9 cellular contexts compared by ENCODE assay signal in genomic region chr17:74750039-74750326, GRCh38. TPM values are rescaled to one million over a fixed set of nuclear protein-coding genes. Genes with fewer than 3 reads are reported as not detected.
DNase-seq lines count a peak whose midpoint lies in the region; ATAC-seq and TF ChIP-seq lines count a peak whose summit lies in the region.
"Had no signal": no experiment of that assay in that cellular context is flagged by ENCODE, and none has a peak within 500 bp of the region (broad histone marks: within the 10 kb centered on the region; RNA-seq: fewer than 3 reads in every experiment).

No MANE protein-coding gene starts in this region.

- peaks cover 70 to 85% (median 82%) of the 10 kb centered on the region in 10 experiments for H3K4me1 ChIP-seq in BLaER1 treated with 17β-estradiol and CSF1 and Interleukin-3, amounts not matched to agents 10 nM and 100 nM
- H3K4me1 ChIP-seq in MM.1S (ENCODE audit: low read length), result peaks cover 30% of the 10 kb centered on the region
- peaks cover 58 to 75% of the 10 kb centered on the region in 2 donors for H3K4me1 ChIP-seq in duodenal mucosa (ENCODE audit: control insufficient read depth in 1 of 2, insufficient read depth in 2 of 2, low read length in 2 of 2)

- no peak overlapping the region for H2AFZ ChIP-seq in MM.1S (ENCODE audit: low read length)

- H3K9me3 Mint-ChIP-seq in natural killer cell, result no peaks in the 10 kb centered on the region

- H3K9me3 ChIP-seq in BLaER1 treated with 17β-estradiol and CSF1 and Interleukin-3, amounts not matched to agents 10 nM and 100 nM (replicated peaks in 1 of 11), result no peaks in the 10 kb centered on the region
- H3K9me3 ChIP-seq in MM.1S (replicated peaks; ENCODE audit: insufficient read depth, low read length) (no peaks in the 10 kb centered on the region), duodenal mucosa (ENCODE audit: control insufficient read depth in 1 of 2, low read length in 2 of 2) (no peaks in the 10 kb centered on the region)

- H3K36me3 Mint-ChIP-seq in natural killer cell, result no peaks in the 10 kb centered on the region

- no peak for ATAC-seq in natural killer cell

- H3K27ac Mint-ChIP-seq in natural killer cell, result peak overlapping the region; percentile 92 to 93

- H3K36me3 ChIP-seq in BLaER1 treated with 17β-estradiol and CSF1 and Interleukin-3, amounts not matched to agents 10 nM and 100 nM, result peaks cover 0 to 67% (median 28%) of the 10 kb centered on the region in 11 experiments; a peak in 14 of 22 replicates
- no peaks in the 10 kb centered on the region for H3K36me3 ChIP-seq in MM.1S (replicated peaks; ENCODE audit: insufficient read depth, low read length)
- H3K36me3 ChIP-seq in duodenal mucosa (ENCODE audit: control insufficient read depth in 1 of 2, insufficient read depth in 2 of 2, low read length in 2 of 2), result peaks cover 3 to 9% of the 10 kb centered on the region in 2 donors

- DNase-seq in MM.1S, result no peak
- DNase-seq in natural killer cell, result no peak
- DNase-seq in Ammon's horn (ENCODE audit: low spot score), result no peak
- DNase-seq in activated effector memory CD4-positive, alpha-beta T cell treated with Interleukin-2 at 50 U/mL for 16 hours, result no peak
- DNase-seq in NCI-H510A treated with DMSO at 0.1 percent for 48 hours (lab: John Stamatoyannopoulos, UW), result no peak
- no peak for DNase-seq in HK-2 (ENCODE audit: unreplicated experiment)
- DNase-seq: NCI-H2107 had no signal

- TF ChIP-seq CTCF in MM.1S (IDR thresholded peaks at IDR 0.05; ENCODE audit: low read length) (no peak), natural killer cell (IDR thresholded peaks at IDR 0.05) (no peak)

- peaks cover 48 to 70% of the 10 kb centered on the region in 2 donors for H3K4me1 Mint-ChIP-seq in natural killer cell

- H3K4me3 ChIP-seq in BLaER1 treated with 17β-estradiol and CSF1 and Interleukin-3, amounts not matched to agents 10 nM and 100 nM, result peak overlapping the region; percentile 87 to 100 (median 90)
- H3K4me3 ChIP-seq in MM.1S (ENCODE audit: low read length) (peak overlapping the region; percentile 98), duodenal mucosa (ENCODE audit: low read depth in 1 of 2, low read length in 2 of 2) (peak overlapping the region; percentile 95 to 98)

- peak overlapping the region; percentile 75 to 96 (median 86); a peak in 19 of 22 replicates for H3K27ac ChIP-seq in BLaER1 treated with 17β-estradiol and CSF1 and Interleukin-3, amounts not matched to agents 10 nM and 100 nM
- H3K27ac ChIP-seq in MM.1S (ENCODE audit: low read length) (peak overlapping the region; percentile 68; the same call in 1 of the 2 replicates), duodenal mucosa (ENCODE audit: low read depth, low read length) (peak overlapping the region; percentile 83)

- peaks cover 62% of the 10 kb centered on the region for H3F3A ChIP-seq in MM.1S (ENCODE audit: insufficient read depth, low read length)

- H3K9ac ChIP-seq in BLaER1 treated with 17β-estradiol and CSF1 and Interleukin-3, amounts not matched to agents 10 nM and 100 nM, result peak overlapping the region; percentile 88 to 98 (median 93)
- H3K9ac ChIP-seq in MM.1S (ENCODE audit: low read length) (peak overlapping the region; percentile 97), duodenal mucosa (ENCODE audit: low read depth in 1 of 2, low read length in 2 of 2) (peak overlapping the region; percentile 77 to 96)

- H3K79me2 ChIP-seq in MM.1S (ENCODE audit: low read length), result peaks cover 75% of the 10 kb centered on the region

- H3K27me3 Mint-ChIP-seq in natural killer cell (ENCODE audit: low read depth in 2 of 2), result no peaks in the 10 kb centered on the region

- H3K9me2 ChIP-seq in MM.1S (replicated peaks; ENCODE audit: insufficient read depth, low read length), result no peaks in the 10 kb centered on the region

- H4K20me1 ChIP-seq in BLaER1 treated with 17β-estradiol and CSF1 and Interleukin-3, amounts not matched to agents 10 nM and 100 nM, result peaks cover 64 to 78% (median 65%) of the 10 kb centered on the region in 11 experiments
- peaks cover 13% of the 10 kb centered on the region for H4K20me1 ChIP-seq in MM.1S (ENCODE audit: insufficient read depth, low read length)

- peaks cover 0 to 47% (median 29%) of the 10 kb centered on the region in 11 experiments; a peak in 13 of 22 replicates for H3K27me3 ChIP-seq in BLaER1 treated with 17β-estradiol and CSF1 and Interleukin-3, amounts not matched to agents 10 nM and 100 nM
- H3K27me3 ChIP-seq in MM.1S (replicated peaks; ENCODE audit: insufficient read depth, low read length) (no peaks in the 10 kb centered on the region), duodenal mucosa (ENCODE audit: control insufficient read depth in 1 of 2, insufficient read depth in 2 of 2, low read length in 2 of 2) (no peaks in the 10 kb centered on the region)

- H3K4me3 Mint-ChIP-seq in natural killer cell, result peak overlapping the region; percentile 99

- intact Hi-C loops in natural killer cell (cut with micrococcal nuclease), result loop anchor here (2.0 kb wide), 1 partner anchor 15 kb away; no protein-coding TSS in a partner anchor

- H3K4me2 ChIP-seq in BLaER1 treated with 17β-estradiol and CSF1 and Interleukin-3, amounts not matched to agents 10 nM and 100 nM, result peak overlapping the region; percentile 93 to 100 (median 99)
- H3K4me2 ChIP-seq in MM.1S (ENCODE audit: low read depth, low read length), result peak overlapping the region; percentile 89

RNA-seq across cellular contexts. Expression of gene NHERF1, which starts 1.6 kb away (rescaled TPM):
- 100 to 1,000 TPM; 323 to 372 (median 362) TPM for total RNA-seq in natural killer cell

RNA-seq across cellular contexts. Expression of gene RAB37, which starts 12.9 kb away (rescaled TPM):
- total RNA-seq in natural killer cell, result 100 to 1,000 TPM; 150 to 184 (median 169) TPM

RNA-seq across cellular contexts. Expression of gene NAT9, which starts 26.2 kb away (rescaled TPM):
- total RNA-seq in natural killer cell, result 10 to 100 TPM; 20.0 to 27.2 (median 24.8) TPM

RNA-seq across cellular contexts. Expression of gene CD300LF, which starts 37.3 kb away (rescaled TPM):
- total RNA-seq in natural killer cell, result 10 to 100 TPM in 1 of 3 donors, 1 to 10 TPM in 2; 1.9 to 10.6 (median 8.7) TPM
